ENCODE assay signal across 9 cellular contexts in the genomic region with DNA sequence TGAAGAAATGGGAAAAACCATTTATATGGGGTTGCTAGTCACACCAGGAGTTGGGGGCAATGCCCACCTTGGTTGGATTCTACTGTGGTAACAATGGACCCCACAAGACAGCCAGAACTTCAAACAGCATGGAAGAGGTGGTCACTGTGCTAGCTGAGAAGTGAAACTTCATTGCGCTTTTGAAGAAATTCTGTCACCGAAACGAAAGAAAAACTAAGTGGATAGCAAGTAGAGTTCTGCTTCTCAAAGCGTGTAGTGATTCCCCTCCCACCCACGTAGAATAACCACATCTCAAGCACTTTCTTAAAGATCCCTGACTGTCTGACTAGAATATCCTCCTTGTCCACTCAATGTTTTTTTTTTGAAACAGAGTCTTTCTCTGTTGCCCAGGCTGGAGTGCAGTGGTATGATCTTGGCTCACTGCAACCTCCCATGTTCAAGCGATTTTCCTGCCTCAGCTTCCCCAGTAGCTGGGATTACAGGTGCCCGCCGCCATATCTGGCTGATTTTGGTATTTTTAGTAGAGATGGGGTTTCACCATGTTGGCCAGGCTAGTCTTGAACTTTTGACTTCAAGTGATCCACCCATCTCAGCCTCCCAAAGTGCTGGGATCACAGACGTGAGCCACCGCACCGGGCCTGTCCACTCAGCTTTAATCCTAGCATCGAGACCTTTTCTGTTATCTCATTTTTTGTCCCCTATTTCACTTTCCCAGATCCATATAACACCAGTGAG. TPM values are rescaled to one million over a fixed set of nuclear protein-coding genes. Genes with fewer than 3 reads are reported as not detected.
DNase-seq lines count a peak whose midpoint lies in the region; ATAC-seq lines count a peak whose summit lies in the region.
"Had no signal": no experiment of that assay in that cellular context is flagged by ENCODE, and none has a peak within 500 bp of the region (broad histone marks: within the 10 kb centered on the region; RNA-seq: fewer than 3 reads in every experiment).

No MANE protein-coding gene starts in this region.

- no peak overlapping the region for H3K27ac ChIP-seq in GM23248
- H3K27ac ChIP-seq: VCaP had no signal

- H3K4me1 Mint-ChIP-seq in central memory CD8-positive, alpha-beta T cell, result peaks cover 8% of the 10 kb centered on the region

- no peak for DNase-seq in central memory CD8-positive, alpha-beta T cell (ENCODE audit: low spot score in 2 of 2)
- no peak for DNase-seq in GM23248
- DNase-seq in SW 1271 (lab: John Stamatoyannopoulos, UW), result no peak
- no peak for DNase-seq in NCI-H510A treated with DMSO at 0.1 percent for 48 hours (lab: John Stamatoyannopoulos, UW)
- no peak for DNase-seq in NCI-H1930 (lab: John Stamatoyannopoulos, UW)

- no peaks in the 10 kb centered on the region for H3F3A ChIP-seq in GM23248 (ENCODE audit: insufficient read depth)

- no peak overlapping the region for H3K9ac ChIP-seq in GM23248

- WGBS in GM23248 (ENCODE audit: low coverage in 1 of 2, low lambda C conversion rate in 2 of 2, missing lambda C conversion rate in 2 of 2), 2 experiments, result 77 to 80% methylated on average over 12 of the region's 12 CpGs

- no peak overlapping the region for H3K27ac Mint-ChIP-seq in central memory CD8-positive, alpha-beta T cell (ENCODE audit: low read depth)

- no peaks in the 10 kb centered on the region for H3K79me2 ChIP-seq in GM23248 (ENCODE audit: insufficient read depth)

- no peaks in the 10 kb centered on the region for H4K20me1 ChIP-seq in GM23248 (ENCODE audit: insufficient read depth)

- H3K27me3 ChIP-seq in GM23248 (replicated peaks; ENCODE audit: insufficient read depth), result no peaks in the 10 kb centered on the region

- peaks cover 62% of the 10 kb centered on the region for H3K27me3 Mint-ChIP-seq in central memory CD8-positive, alpha-beta T cell

- H3K9me3 Mint-ChIP-seq in central memory CD8-positive, alpha-beta T cell, result no peaks in the 10 kb centered on the region

- H3K9me2 ChIP-seq in GM23248 (ENCODE audit: insufficient read depth), result no peaks in the 10 kb centered on the region

- H3K4me3 ChIP-seq in GM08714 (ENCODE audit: low read length) (peak overlapping the region; percentile 39; the same call in 1 of the 2 replicates), GM23248 (no peak overlapping the region)

- in situ Hi-C loops in GM23248 (cut with MboI), result no loop called here

- H3K4me2 ChIP-seq in GM23248 (ENCODE audit: unreplicated experiment), result no peak overlapping the region

- no peaks in the 10 kb centered on the region for H3K36me3 ChIP-seq in GM23248 (ENCODE audit: low read depth)

- H3K4me1 ChIP-seq in GM23248 (ENCODE audit: insufficient read depth), result no peaks in the 10 kb centered on the region

- peak overlapping the region; percentile 30 for H3K4me3 Mint-ChIP-seq in central memory CD8-positive, alpha-beta T cell

- ATAC-seq in GM19452 (IDR thresholded peaks at IDR 0.05; ENCODE audit: unreplicated experiment) (peak; percentile 99), HG03378 (IDR thresholded peaks at IDR 0.05; ENCODE audit: unreplicated experiment) (peak; percentile 98)
- no peak for ATAC-seq in central memory CD8-positive, alpha-beta T cell (replicated peaks; ENCODE audit: extremely low read depth, poor library complexity, severe bottlenecking)

- no peaks in the 10 kb centered on the region for H3K9me3 ChIP-seq in GM23248 (ENCODE audit: low read depth)

- peaks cover 2% of the 10 kb centered on the region for H3K36me3 Mint-ChIP-seq in central memory CD8-positive, alpha-beta T cell (ENCODE audit: insufficient read depth)

- no peak overlapping the region for H2AFZ ChIP-seq in GM23248

RNA-seq across cellular contexts. Expression of a gene that starts 30.1 kb away (rescaled TPM):
- total RNA-seq in GM23248 (2014; rRNA removed; shearing (Covaris generic)), result not detected in 2 replicates
- not detected in 2 replicates for polyA plus RNA-seq in GM23248 (2016; fragmentation: Nextera tagmentation; extraction: Ambion mirVana)

RNA-seq across cellular contexts. Expression of a gene that starts 37.9 kb away (rescaled TPM):
- not detected in 2 replicates for total RNA-seq in GM23248 (2014; rRNA removed; shearing (Covaris generic))
- not detected in 2 replicates for polyA plus RNA-seq in GM23248 (2016; fragmentation: Nextera tagmentation; extraction: Ambion mirVana)

RNA-seq across cellular contexts. Expression of a gene that starts 55.4 kb away (rescaled TPM):
- not detected in 2 replicates for total RNA-seq in GM23248 (2014; rRNA removed; shearing (Covaris generic))
- polyA plus RNA-seq in GM23248 (2016; fragmentation: Nextera tagmentation; extraction: Ambion mirVana), result not detected in 2 replicates

RNA-seq across cellular contexts. Expression of a gene that starts 59.0 kb away (rescaled TPM):
- not detected in 2 replicates for total RNA-seq in GM23248 (2014; rRNA removed; shearing (Covaris generic))
- polyA plus RNA-seq in GM23248 (2016; fragmentation: Nextera tagmentation; extraction: Ambion mirVana), result not detected in 2 replicates
